Comparison of ENCODE assay signal across 8 cellular contexts in genomic region chr4:2598661-2599654, GRCh38.
DNase-seq lines count a peak whose midpoint lies in the region; ATAC-seq and TF ChIP-seq lines count a peak whose summit lies in the region.

No MANE protein-coding gene starts in this region.

- H3K4me3 ChIP-seq in HEK293 (ENCODE audit: low read depth, low read length) = no peak overlapping the region
- H3K4me3 ChIP-seq in epithelial cell of proximal tubule (ENCODE audit: low read depth, low read length) = no peak overlapping the region
- no peak overlapping the region for H3K4me3 ChIP-seq in sigmoid colon

- TF ChIP-seq POLR2A in sigmoid colon (IDR thresholded peaks at IDR 0.05) = no peak

- H3K36me3 ChIP-seq in HEK293 (ENCODE audit: control insufficient read depth in 2 of 2, insufficient read depth in 1 of 2, low read length in 2 of 2) (peaks cover 0 to 28% of the 10 kb centered on the region in 2 experiments; a peak in 2 of 3 replicates), sigmoid colon (peaks cover 0 to 22% (median 2%) of the 10 kb centered on the region in 4 donors)

- H3K27ac ChIP-seq in HEK293 (ENCODE audit: extremely low read depth, low read depth, low read length) (no peak overlapping the region), sigmoid colon (peak overlapping the region; percentile 12 to 38 (median 24))

- H3K27me3 ChIP-seq in sigmoid colon = no peaks in the 10 kb centered on the region

- CTCF ChIA-PET in HEK293 (lab: Yijun Ruan, JAX) = interaction anchor here (0.6 to 0.7 kb wide), 2 partner anchors 355 to 438 kb away, joined by 3 read pairs; no protein-coding TSS in a partner anchor

- DNase-seq in NCI-H2196 treated with DMSO at 0.1 percent for 48 hours (lab: John Stamatoyannopoulos, UW; ENCODE audit: unreplicated experiment) (peak; percentile 30), epithelial cell of proximal tubule (ENCODE audit: low read depth) (no peak), sigmoid colon (no peak), NCI-H2107 treated with DMSO at 0.1 percent for 48 hours (lab: John Stamatoyannopoulos, UW; ENCODE audit: unreplicated experiment) (no peak), NCI-H1092 treated with DMSO at 0.1 percent for 48 hours (lab: John Stamatoyannopoulos, UW) (no peak), A172 (ENCODE audit: low spot score) (no peak)

- H3K4me1 ChIP-seq in HEK293 (ENCODE audit: control insufficient read depth, insufficient read depth, low read length) (peaks cover 18% of the 10 kb centered on the region), sigmoid colon (peaks cover 0 to 53% (median 42%) of the 10 kb centered on the region in 4 donors)

- TF ChIP-seq CTCF in HEK293 (tag by site-specific recombination; IDR thresholded peaks at IDR 0.05) (0 out of 2 replicates have a peak, but pooled peaks have one; percentile 13), epithelial cell of proximal tubule (conservative IDR thresholded peaks at IDR 0.05; ENCODE audit: low read depth, low read length) (peak; percentile 14), sigmoid colon (IDR thresholded peaks at IDR 0.05) (peak in 1 of 4 experiments; percentile 12)

- no peaks in the 10 kb centered on the region for H3K9me3 ChIP-seq in HEK293 (ENCODE audit: control insufficient read depth, insufficient read depth, low read depth, low read length)
- H3K9me3 ChIP-seq in sigmoid colon = no peaks in the 10 kb centered on the region

- ATAC-seq in GM18867 (IDR thresholded peaks at IDR 0.05; ENCODE audit: unreplicated experiment) = peak; percentile 77

- TF ChIP-seq EP300 in sigmoid colon (IDR thresholded peaks at IDR 0.05) = no peak

- POLR2A ChIA-PET in HEK293 (lab: Yijun Ruan, JAX) = no interaction called here

- intact Hi-C loops in sigmoid colon (cut with DNase I) = no loop called here

- 51 to 73% methylated on average over 16 of the region's 16 CpGs for WGBS in sigmoid colon, 2 donors

TF ChIP-seq in HEK293, 187 proteins besides CTCF, POLR2A, EP300 and RAD21:
- no peak for TF ChIP-seq ZNF449 (tag by site-specific recombination; IDR thresholded peaks at IDR 0.05)
- TF ChIP-seq ZNF596 (tag by site-specific recombination; IDR thresholded peaks at IDR 0.05) = no peak
- no peak for TF ChIP-seq ZNF121 (tag by site-specific recombination; IDR thresholded peaks at IDR 0.05)
- TF ChIP-seq RBAK (tag by site-specific recombination; IDR thresholded peaks at IDR 0.05) = no peak
- TF ChIP-seq KLF16 (tag by site-specific recombination; IDR thresholded peaks at IDR 0.05) = no peak
- TF ChIP-seq ZFP41 (tag by site-specific recombination; IDR thresholded peaks at IDR 0.05; ENCODE audit: borderline replicate concordance) = no peak
- TF ChIP-seq ZNF132 (tag by site-specific recombination; IDR thresholded peaks at IDR 0.05; ENCODE audit: borderline replicate concordance) = no peak
- no peak for TF ChIP-seq ZBTB11 (tag by site-specific recombination; conservative IDR thresholded peaks at IDR 0.05; ENCODE audit: low read depth)
- TF ChIP-seq ZNF114 (tag by site-specific recombination; IDR thresholded peaks at IDR 0.05) = no peak
- TF ChIP-seq BCL11B (tag by site-specific recombination; IDR thresholded peaks at IDR 0.05; ENCODE audit: low read depth) = no peak
- no peak for TF ChIP-seq ZNF202 (tag by site-specific recombination; IDR thresholded peaks at IDR 0.05; ENCODE audit: borderline replicate concordance)
- no peak for TF ChIP-seq ZBTB26 (tag by site-specific recombination; optimal IDR thresholded peaks at IDR 0.05)
